12 cellular contexts compared by ENCODE assay signal in the genomic region with DNA sequence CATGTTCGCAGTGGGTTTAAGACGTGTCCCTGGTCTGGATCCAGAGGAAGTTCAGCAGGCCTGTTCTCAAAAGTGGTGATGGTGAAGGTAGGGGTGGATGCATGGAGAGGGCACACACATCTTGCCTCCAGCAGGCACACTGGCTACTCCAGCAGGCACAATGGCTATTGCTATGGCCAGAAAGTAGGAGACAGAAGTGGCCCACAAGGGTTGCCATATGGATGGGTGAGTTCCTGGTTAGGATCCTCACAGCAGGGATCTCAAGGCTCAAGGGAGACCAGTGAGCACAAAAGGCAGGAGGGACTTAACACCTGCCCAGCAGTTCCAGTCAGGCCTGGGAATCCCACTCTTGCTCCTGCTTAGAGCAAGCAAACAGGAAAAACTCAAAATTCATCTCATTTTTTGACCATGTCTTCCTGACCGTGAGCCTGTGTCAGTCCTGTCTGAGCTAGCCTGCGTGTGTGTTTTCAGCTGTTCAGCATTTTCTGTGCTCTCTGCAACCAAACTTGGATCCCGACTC.
DNase-seq lines count a peak whose midpoint lies in the region; ATAC-seq and TF ChIP-seq lines count a peak whose summit lies in the region.
"Had no signal": no experiment of that assay in that cellular context is flagged by ENCODE, and none has a peak within 500 bp of the region (broad histone marks: within the 10 kb centered on the region; RNA-seq: fewer than 3 reads in every experiment).

No MANE protein-coding gene starts in this region.

- H3K36me3 ChIP-seq in OCI-LY3 (replicated peaks; ENCODE audit: low read depth, low read length) (peaks cover 72% of the 10 kb centered on the region), left ventricle myocardium inferior (peaks cover 70% of the 10 kb centered on the region)

- peaks cover 5% of the 10 kb centered on the region for H3K36me3 Mint-ChIP-seq in stimulated activated memory B cell treated with anti-CD40 and anti-IgM and Interleukin-4, amounts not matched to agents 10 μg/mL and 1 μg/mL and 100 μg/mL, for 72 hours

- H3K4me1 Mint-ChIP-seq in stimulated activated memory B cell treated with anti-CD40 and anti-IgM and Interleukin-4, amounts not matched to agents 10 μg/mL and 1 μg/mL and 100 μg/mL, for 72 hours: peaks cover 57% of the 10 kb centered on the region

- H3K4me1 ChIP-seq in OCI-LY3 (ENCODE audit: low read length) (peaks cover 79% of the 10 kb centered on the region), left ventricle myocardium inferior (peaks cover 48% of the 10 kb centered on the region)

- H3K27ac ChIP-seq in OCI-LY3 (ENCODE audit: low read length) (peak overlapping the region; percentile 78), left ventricle myocardium inferior (replicated peaks) (peak overlapping the region; percentile 57)
- H3K27ac ChIP-seq: 22Rv1, epithelial cell of prostate had no signal

- peak; percentile 6 to 52 for DNase-seq in NCI-H524 (lab: John Stamatoyannopoulos, UW)
- DNase-seq in NCI-H524 treated with DMSO at 0.1 percent for 48 hours (lab: John Stamatoyannopoulos, UW): no peak
- DNase-seq in left ventricle myocardium inferior: no peak
- DNase-seq: NCI-H1092, nucleus accumbens had no signal

- H3K4me2 ChIP-seq in OCI-LY3 (ENCODE audit: low read length): peak overlapping the region; percentile 77

- no peaks in the 10 kb centered on the region for H4K20me1 ChIP-seq in OCI-LY3 (ENCODE audit: insufficient read depth, low read length)

- H3K27ac Mint-ChIP-seq in stimulated activated memory B cell treated with anti-CD40 and anti-IgM and Interleukin-4, amounts not matched to agents 10 μg/mL and 1 μg/mL and 100 μg/mL, for 72 hours: peak overlapping the region; percentile 73

- H3K4me3 Mint-ChIP-seq in stimulated activated memory B cell treated with anti-CD40 and anti-IgM and Interleukin-4, amounts not matched to agents 10 μg/mL and 1 μg/mL and 100 μg/mL, for 72 hours: peak overlapping the region; percentile 80

- H3K9ac ChIP-seq in OCI-LY3 (ENCODE audit: low read length): peak overlapping the region; percentile 53

- TF ChIP-seq CTCF in OCI-LY3 (IDR thresholded peaks at IDR 0.05; ENCODE audit: low read depth, low read length): no peak
- TF ChIP-seq CTCF in left ventricle myocardium inferior (IDR thresholded peaks at IDR 0.05; ENCODE audit: borderline replicate concordance): no peak

- no peak overlapping the region for H2AFZ ChIP-seq in OCI-LY3 (ENCODE audit: low read depth, low read length)

- intact Hi-C loops in left ventricle myocardium inferior (cut with micrococcal nuclease): no loop called here

- peaks cover 8% of the 10 kb centered on the region; the same call in 1 of the 2 replicates for H3K9me3 ChIP-seq in OCI-LY3 (ENCODE audit: insufficient read depth, low read length)
- H3K9me3 ChIP-seq in left ventricle myocardium inferior (replicated peaks): no peaks in the 10 kb centered on the region

- peak overlapping the region; percentile 65 for H3K4me3 ChIP-seq in OCI-LY3 (ENCODE audit: low read length)
- no peak overlapping the region for H3K4me3 ChIP-seq in left ventricle myocardium inferior

- peaks cover 4% of the 10 kb centered on the region for H3K9me3 Mint-ChIP-seq in stimulated activated memory B cell treated with anti-CD40 and anti-IgM and Interleukin-4, amounts not matched to agents 10 μg/mL and 1 μg/mL and 100 μg/mL, for 72 hours

- no peak for ATAC-seq in stimulated activated memory B cell treated with anti-CD40 and anti-IgM and Interleukin-4, amounts not matched to agents 10 μg/mL and 1 μg/mL and 100 μg/mL, for 72 hours
- ATAC-seq in GM18519 (IDR thresholded peaks at IDR 0.05; ENCODE audit: low FRiP score, unreplicated experiment): no peak
- no peak for ATAC-seq in GM21576 (IDR thresholded peaks at IDR 0.05; ENCODE audit: unreplicated experiment)
- no peak for ATAC-seq in HG03571 (IDR thresholded peaks at IDR 0.05; ENCODE audit: unreplicated experiment)

- no peaks in the 10 kb centered on the region for H3K27me3 Mint-ChIP-seq in stimulated activated memory B cell treated with anti-CD40 and anti-IgM and Interleukin-4, amounts not matched to agents 10 μg/mL and 1 μg/mL and 100 μg/mL, for 72 hours

- H3K27me3 ChIP-seq in OCI-LY3 (ENCODE audit: low read depth, low read length) (no peaks in the 10 kb centered on the region), left ventricle myocardium inferior (ENCODE audit: low read depth) (no peaks in the 10 kb centered on the region)

- peaks cover 20% of the 10 kb centered on the region for H3K79me2 ChIP-seq in OCI-LY3 (ENCODE audit: low read length)

Comparison
In these comparisons a context has a peak if more than half of its experiments do, and no peak if none do; other contexts are left out.
1. DNase-seq: peak in NCI-H524 (2 of 2); none in NCI-H524 treated with DMSO at 0.1 percent for 48 hours (single experiment) and left ventricle myocardium inferior (single experiment).